In genomic region chr12:56631790-56632700, GRCh38 we compare ENCODE assay signal across 8 cellular contexts. TPM values are rescaled to one million over a fixed set of nuclear protein-coding genes. Genes with fewer than 3 reads are reported as not detected.
A peak's percentile ranks its signal among the peaks of the same experiment; 100 is the strongest.
DNase-seq lines count a peak whose midpoint lies in the region; ATAC-seq, FAIRE-seq and TF ChIP-seq lines count a peak whose summit lies in the region.

No MANE protein-coding gene starts in this region.

- FAIRE-seq in GM19239 (lab: Jason Lieb, UNC): no peak

- POLR2A ChIA-PET in RWPE1 (lab: Yijun Ruan, JAX; ENCODE audit: low non-redundant PET): no interaction called here

- no peaks in the 10 kb centered on the region for H3K9me3 Mint-ChIP-seq in activated naive CD8-positive, alpha-beta T cell treated with anti-CD3 and anti-CD28 coated beads, Interleukin-2, amount 50 U/mL, for 24 hours

- H3K36me3 Mint-ChIP-seq in activated naive CD8-positive, alpha-beta T cell treated with anti-CD3 and anti-CD28 coated beads, Interleukin-2, amount 50 U/mL, for 24 hours (ENCODE audit: low read depth): peaks cover 3% of the 10 kb centered on the region

- peak overlapping the region; percentile 40 for H3K4me3 ChIP-seq in GM12875 (ENCODE audit: low read depth, low read length)

- TF ChIP-seq CTCF in GM12875 (IDR thresholded peaks at IDR 0.05; ENCODE audit: borderline replicate concordance, insufficient read depth, low read depth, low read length) (no peak), RWPE1 (conservative IDR thresholded peaks at IDR 0.05; ENCODE audit: low read depth) (no peak)

- CTCF ChIA-PET in RWPE1 (lab: Yijun Ruan, JAX): no interaction called here

- intact Hi-C loops in cardiac septum (cut with DNase I): no loop called here

- H3K27ac Mint-ChIP-seq in activated naive CD8-positive, alpha-beta T cell treated with anti-CD3 and anti-CD28 coated beads, Interleukin-2, amount 50 U/mL, for 24 hours: peak overlapping the region; percentile 81

- H3K27me3 Mint-ChIP-seq in activated naive CD8-positive, alpha-beta T cell treated with anti-CD3 and anti-CD28 coated beads, Interleukin-2, amount 50 U/mL, for 24 hours: no peaks in the 10 kb centered on the region

- DNase-seq in RWPE1 (ENCODE audit: low spot score) (peak; percentile 66), cardiac septum (ENCODE audit: low spot score) (peak; percentile 88), pons (ENCODE audit: low spot score) (peak; percentile 42), NCI-H1048 (lab: John Stamatoyannopoulos, UW) (no peak), GM19239 (ENCODE audit: insufficient read length, low spot score) (no peak)
- peak; percentile 69 for DNase-seq in activated naive CD8-positive, alpha-beta T cell treated with anti-CD3 and anti-CD28 coated beads, Interleukin-2, amount 50 U/mL, for 24 hours

- H3K4me1 Mint-ChIP-seq in activated naive CD8-positive, alpha-beta T cell treated with anti-CD3 and anti-CD28 coated beads, Interleukin-2, amount 50 U/mL, for 24 hours: peaks cover 79% of the 10 kb centered on the region

- ATAC-seq in HG03196 (IDR thresholded peaks at IDR 0.05; ENCODE audit: unreplicated experiment): peak; percentile 22
- no peak for ATAC-seq in activated naive CD8-positive, alpha-beta T cell treated with anti-CD3 and anti-CD28 coated beads, Interleukin-2, amount 50 U/mL, for 24 hours

- H3K27ac ChIP-seq in RWPE1: peak overlapping the region; percentile 95

- H3K4me3 Mint-ChIP-seq in activated naive CD8-positive, alpha-beta T cell treated with anti-CD3 and anti-CD28 coated beads, Interleukin-2, amount 50 U/mL, for 24 hours: peak overlapping the region; percentile 89

RNA-seq across cellular contexts. Expression of gene BAZ2A, which starts 1.9 kb away (rescaled TPM):
- 49.0 TPM for total RNA-seq in cardiac septum

RNA-seq across cellular contexts. Expression of gene ATP5F1B, which starts 13.7 kb away (rescaled TPM):
- 2,154 TPM for total RNA-seq in cardiac septum

RNA-seq across cellular contexts. Expression of gene PTGES3, which starts 56.0 kb away (rescaled TPM):
- 121 TPM for total RNA-seq in cardiac septum

Comparison
In these comparisons a context has a peak if more than half of its experiments do, and no peak if none do; other contexts are left out.
1. DNase-seq: peak in RWPE1 (single experiment), activated naive CD8-positive, alpha-beta T cell treated with anti-CD3 and anti-CD28 coated beads, Interleukin-2, amount 50 U/mL, for 24 hours (single experiment), cardiac septum (single experiment) and pons (single experiment); none in NCI-H1048 (single experiment) and GM19239 (single experiment).